ENCODE assay signal across 1 cellular context in genomic region chr12:93322784-93323183, GRCh38.
A peak's percentile ranks its signal among the peaks of the same experiment; 100 is the strongest.
TF ChIP-seq lines count a peak whose summit lies in the region.

No MANE protein-coding gene starts in this region.

TF ChIP-seq in endothelial cell of umbilical vein, 7 proteins besides CTCF, POLR2A, EP300 and RAD21:
- TF ChIP-seq POLR2AphosphoS5 (IDR thresholded peaks at IDR 0.05; ENCODE audit: insufficient read depth, low read depth, low read length): no peak
- TF ChIP-seq JUN (IDR thresholded peaks at IDR 0.05; ENCODE audit: borderline replicate concordance, insufficient read depth, insufficient read length, low read depth): peak; percentile 28
- TF ChIP-seq GATA2 (IDR thresholded peaks at IDR 0.05; ENCODE audit: insufficient read depth, insufficient read length, low read depth, low read length): peak; percentile 50
- TF ChIP-seq EZH2 (IDR thresholded peaks at IDR 0.05; ENCODE audit: borderline replicate concordance, low read depth, low read length, severe bottlenecking): no peak
- TF ChIP-seq MAX (IDR thresholded peaks at IDR 0.05; ENCODE audit: insufficient read depth, insufficient read length): no peak
- no peak for TF ChIP-seq MYC (IDR thresholded peaks at IDR 0.05; ENCODE audit: low read depth, low read length)
- TF ChIP-seq FOS (IDR thresholded peaks at IDR 0.05; ENCODE audit: borderline replicate concordance, insufficient read depth, low read length): peak; percentile 45
